In the genomic region with DNA sequence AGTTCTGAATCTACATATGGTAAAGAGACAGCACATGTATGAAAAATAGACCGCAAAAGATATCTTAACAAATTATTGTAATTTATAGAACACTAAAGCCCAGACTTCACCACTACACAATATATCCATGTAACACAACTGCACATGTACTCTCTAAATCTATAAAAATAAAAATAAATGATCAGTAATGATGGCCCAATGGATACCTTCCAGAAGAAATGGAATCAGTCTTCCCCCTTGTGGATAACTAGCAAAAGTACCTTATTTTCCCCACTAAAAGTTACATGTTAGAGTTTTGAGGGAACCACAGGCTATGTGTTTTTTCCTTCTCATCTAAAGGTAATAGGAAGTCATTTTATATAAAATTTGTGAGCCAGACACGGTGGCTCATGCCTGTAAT, we compare ENCODE assay signal across 1 cellular context.
TF ChIP-seq lines count a peak whose summit lies in the region.

No MANE protein-coding gene starts in this region.

TF ChIP-seq in WTC11, 78 proteins besides CTCF, POLR2A, EP300 and RAD21 (continued from another document):
- TF ChIP-seq, protein P1, sequence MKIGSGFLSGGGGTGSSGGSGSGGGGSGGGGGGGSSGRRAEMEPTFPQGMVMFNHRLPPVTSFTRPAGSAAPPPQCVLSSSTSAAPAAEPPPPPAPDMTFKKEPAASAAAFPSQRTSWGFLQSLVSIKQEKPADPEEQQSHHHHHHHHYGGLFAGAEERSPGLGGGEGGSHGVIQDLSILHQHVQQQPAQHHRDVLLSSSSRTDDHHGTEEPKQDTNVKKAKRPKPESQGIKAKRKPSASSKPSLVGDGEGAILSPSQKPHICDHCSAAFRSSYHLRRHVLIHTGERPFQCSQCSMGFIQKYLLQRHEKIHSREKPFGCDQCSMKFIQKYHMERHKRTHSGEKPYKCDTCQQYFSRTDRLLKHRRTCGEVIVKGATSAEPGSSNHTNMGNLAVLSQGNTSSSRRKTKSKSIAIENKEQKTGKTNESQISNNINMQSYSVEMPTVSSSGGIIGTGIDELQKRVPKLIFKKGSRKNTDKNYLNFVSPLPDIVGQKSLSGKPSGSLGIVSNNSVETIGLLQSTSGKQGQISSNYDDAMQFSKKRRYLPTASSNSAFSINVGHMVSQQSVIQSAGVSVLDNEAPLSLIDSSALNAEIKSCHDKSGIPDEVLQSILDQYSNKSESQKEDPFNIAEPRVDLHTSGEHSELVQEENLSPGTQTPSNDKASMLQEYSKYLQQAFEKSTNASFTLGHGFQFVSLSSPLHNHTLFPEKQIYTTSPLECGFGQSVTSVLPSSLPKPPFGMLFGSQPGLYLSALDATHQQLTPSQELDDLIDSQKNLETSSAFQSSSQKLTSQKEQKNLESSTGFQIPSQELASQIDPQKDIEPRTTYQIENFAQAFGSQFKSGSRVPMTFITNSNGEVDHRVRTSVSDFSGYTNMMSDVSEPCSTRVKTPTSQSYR (CRISPR knock-in tag; IDR thresholded peaks at IDR 0.05) = no peak
TF ChIP-seq in WTC11: peak in this region for 0.
